ENCODE assay signal across 12 cellular contexts in the genomic region with DNA sequence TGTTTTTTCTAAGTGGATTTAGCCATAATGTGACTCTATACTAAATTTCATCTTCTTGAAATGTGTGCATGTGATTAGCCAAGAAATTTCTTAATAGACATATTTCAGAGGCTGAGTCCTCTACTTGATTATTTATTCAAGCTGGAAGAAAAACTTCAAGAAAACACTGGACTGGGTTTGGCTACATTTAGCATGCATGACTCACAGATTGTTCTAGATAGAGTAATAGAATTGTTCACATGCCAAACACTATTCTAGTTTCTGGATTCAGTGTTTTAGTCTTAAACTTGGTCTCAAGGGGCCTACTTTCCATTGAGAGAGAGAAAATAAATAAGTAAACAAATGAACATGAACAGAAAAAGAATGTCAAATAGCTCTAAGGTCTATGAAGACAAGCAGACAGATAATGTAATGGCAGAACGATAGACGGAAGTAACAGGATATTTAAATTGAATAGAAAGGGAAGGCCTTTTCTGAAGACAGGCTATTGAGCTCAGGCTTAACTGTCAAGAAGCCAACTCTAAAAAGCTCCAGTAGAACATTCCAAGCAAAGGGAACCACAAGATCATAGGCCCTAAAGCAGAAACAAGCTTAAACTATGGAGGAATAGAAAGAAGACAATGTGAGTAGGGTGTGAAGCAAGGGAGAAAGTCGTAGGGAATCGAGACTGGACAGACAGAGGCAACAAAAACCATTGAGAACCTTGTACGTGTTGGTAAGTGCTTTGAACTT.
DNase-seq lines count a peak whose midpoint lies in the region; ATAC-seq and TF ChIP-seq lines count a peak whose summit lies in the region.
"Had no signal": no experiment of that assay in that cellular context is flagged by ENCODE, and none has a peak within 500 bp of the region (broad histone marks: within the 10 kb centered on the region; RNA-seq: fewer than 3 reads in every experiment).

No MANE protein-coding gene starts in this region.

- no peaks in the 10 kb centered on the region for H3K9me3 ChIP-seq in PC-3 (ENCODE audit: low read length)
- H3K9me3 ChIP-seq: BE2C had no signal

- no peak overlapping the region for H2AFZ ChIP-seq in PC-3 (ENCODE audit: low read length)

- no peaks in the 10 kb centered on the region for H3K79me2 ChIP-seq in PC-3 (ENCODE audit: low read length)

- POLR2A ChIA-PET in AG04449 (lab: Yijun Ruan, JAX) (no interaction called here), PC-3 (lab: Charles Lee; ENCODE audit: unreplicated experiment) (no interaction called here)
- POLR2A ChIA-PET in activated CD4-positive, alpha-beta T cell treated with anti-CD3 and anti-CD28 coated beads for 36 hours (lab: Charles Lee), result no interaction called here
- POLR2A ChIA-PET in naive thymus-derived CD8-positive, alpha-beta T cell (lab: Charles Lee), result no interaction called here

- peak overlapping the region; percentile 7; the same call in 1 of the 2 replicates for H3K4me2 ChIP-seq in PC-3 (ENCODE audit: low read length)

- H4K20me1 ChIP-seq in PC-3 (ENCODE audit: low read length), result no peaks in the 10 kb centered on the region

- CTCF ChIA-PET in AG04449 (lab: Yijun Ruan, JAX) (interaction anchor here (1.9 to 2.0 kb wide), 2 partner anchors 13 to 54 kb away, joined by 6 read pairs; no protein-coding TSS in a partner anchor), PC-3 (lab: Charles Lee) (no interaction called here)
- CTCF ChIA-PET in activated CD4-positive, alpha-beta T cell treated with anti-CD3 and anti-CD28 coated beads for 36 hours (lab: Charles Lee), result interaction anchor here (1.0 kb wide), 1 partner anchor 15 kb away, joined by 4 read pairs; no protein-coding TSS in a partner anchor

- TF ChIP-seq CTCF in AG04449 (IDR thresholded peaks at IDR 0.05; ENCODE audit: insufficient read depth, low read length, missing control alignments), result no peak
- TF ChIP-seq CTCF in PC-3 (conservative IDR thresholded peaks at IDR 0.05; ENCODE audit: low read depth, low read length), result no peak
- TF ChIP-seq CTCF in omental fat pad (IDR thresholded peaks at IDR 0.05), result no peak

- DNase-seq in AG04449 (ENCODE audit: low read depth, low spot score) (peak; percentile 94), PC-3 (peak; percentile 88), omental fat pad (ENCODE audit: low spot score) (no peak), NCI-H1105 (lab: John Stamatoyannopoulos, UW) (no peak), NCI-H446 treated with DMSO at 0.1 percent for 48 hours (lab: John Stamatoyannopoulos, UW) (no peak)
- DNase-seq in activated CD4-positive, alpha-beta T cell treated with anti-CD3 and anti-CD28 coated beads for 36 hours, result no peak
- no peak for DNase-seq in naive thymus-derived CD8-positive, alpha-beta T cell
- DNase-seq: amygdala, BE2C, NCI-H1436 treated with DMSO at 0.1 percent for 48 hours, posterior cingulate gyrus had no signal

- no peaks in the 10 kb centered on the region for H3K36me3 ChIP-seq in PC-3 (ENCODE audit: low read depth, low read length)
- H3K36me3 ChIP-seq: BE2C had no signal

- no peaks in the 10 kb centered on the region for H3K9me2 ChIP-seq in PC-3 (replicated peaks; ENCODE audit: low read length)

- no peak overlapping the region for H3K4me3 Mint-ChIP-seq in activated CD4-positive, alpha-beta T cell treated with anti-CD3 and anti-CD28 coated beads for 36 hours
- no peak overlapping the region for H3K4me3 Mint-ChIP-seq in naive thymus-derived CD8-positive, alpha-beta T cell

- H3K9ac ChIP-seq in PC-3 (ENCODE audit: low read length), result peak overlapping the region; percentile 13; the same call in 1 of the 2 replicates

- no peaks in the 10 kb centered on the region for H3F3A ChIP-seq in PC-3 (ENCODE audit: low read length, unreplicated experiment)

- no peaks in the 10 kb centered on the region for H3K4me1 Mint-ChIP-seq in activated CD4-positive, alpha-beta T cell treated with anti-CD3 and anti-CD28 coated beads for 36 hours
- H3K4me1 Mint-ChIP-seq in naive thymus-derived CD8-positive, alpha-beta T cell, result no peaks in the 10 kb centered on the region

- H3K27me3 Mint-ChIP-seq in activated CD4-positive, alpha-beta T cell treated with anti-CD3 and anti-CD28 coated beads for 36 hours, result peaks cover 4% of the 10 kb centered on the region
- peaks cover 1 to 12% (median 5%) of the 10 kb centered on the region in 5 donors for H3K27me3 Mint-ChIP-seq in naive thymus-derived CD8-positive, alpha-beta T cell

- intact Hi-C loops in PC-3 (cut with micrococcal nuclease), result loop anchor here (2.0 kb wide), 1 partner anchor 56 kb away; no protein-coding TSS in a partner anchor
- intact Hi-C loops in activated CD4-positive, alpha-beta T cell treated with anti-CD3 and anti-CD28 coated beads for 36 hours (cut with DNase I, micrococcal nuclease), result no loop called here

- no peak overlapping the region for H3K4me3 ChIP-seq in AG04449 (ENCODE audit: low read depth, low read length)
- H3K4me3 ChIP-seq in PC-3 (ENCODE audit: low read length), result no peak overlapping the region

- H3K9me3 Mint-ChIP-seq in activated CD4-positive, alpha-beta T cell treated with anti-CD3 and anti-CD28 coated beads for 36 hours (ENCODE audit: low read depth), result no peaks in the 10 kb centered on the region
- peaks cover 0 to 11% (median 0%) of the 10 kb centered on the region in 9 donors for H3K9me3 Mint-ChIP-seq in naive thymus-derived CD8-positive, alpha-beta T cell

- H3K27ac Mint-ChIP-seq in activated CD4-positive, alpha-beta T cell treated with anti-CD3 and anti-CD28 coated beads for 36 hours, result no peak overlapping the region
- no peak overlapping the region for H3K27ac Mint-ChIP-seq in naive thymus-derived CD8-positive, alpha-beta T cell

- TSS peak; percentile 86 for BruUV-seq in PC-3 (replicated peaks; lab: Mats Ljungman, UMichigan)

- peak overlapping the region; percentile 86 for H3K27ac ChIP-seq in PC-3 (ENCODE audit: low read length)

- peaks cover 38% of the 10 kb centered on the region for H3K4me1 ChIP-seq in PC-3 (ENCODE audit: insufficient read depth, low read length)
- H3K4me1 ChIP-seq: BE2C had no signal

- peak; percentile 82 for ATAC-seq in PC-3
- ATAC-seq in esophagus mucosa, result peak; percentile 22
- ATAC-seq in omental fat pad (ENCODE audit: low FRiP score), result peak; percentile 68
- ATAC-seq in activated CD4-positive, alpha-beta T cell treated with anti-CD3 and anti-CD28 coated beads for 36 hours, result no peak
- ATAC-seq in naive thymus-derived CD8-positive, alpha-beta T cell, result no peak

- no peaks in the 10 kb centered on the region for H3K27me3 ChIP-seq in PC-3 (ENCODE audit: low read length)
- H3K27me3 ChIP-seq: BE2C had no signal

- no peaks in the 10 kb centered on the region for H3K36me3 Mint-ChIP-seq in activated CD4-positive, alpha-beta T cell treated with anti-CD3 and anti-CD28 coated beads for 36 hours (ENCODE audit: low read depth)
- no peaks in the 10 kb centered on the region for H3K36me3 Mint-ChIP-seq in naive thymus-derived CD8-positive, alpha-beta T cell

Comparison
In these comparisons a context has a peak if more than half of its experiments do, and no peak if none do; other contexts are left out.
1. DNase-seq: peak in AG04449 (single experiment) and PC-3 (single experiment); none in omental fat pad (single experiment), NCI-H1105 (single experiment), NCI-H446 treated with DMSO at 0.1 percent for 48 hours (single experiment), activated CD4-positive, alpha-beta T cell treated with anti-CD3 and anti-CD28 coated beads for 36 hours (single experiment) and naive thymus-derived CD8-positive, alpha-beta T cell (0 of 10).
2. ATAC-seq: peak in PC-3 (single experiment), esophagus mucosa (single experiment) and omental fat pad (single experiment); none in activated CD4-positive, alpha-beta T cell treated with anti-CD3 and anti-CD28 coated beads for 36 hours (single experiment) and naive thymus-derived CD8-positive, alpha-beta T cell (0 of 2).